20 cellular contexts compared by ENCODE assay signal in the genomic region with DNA sequence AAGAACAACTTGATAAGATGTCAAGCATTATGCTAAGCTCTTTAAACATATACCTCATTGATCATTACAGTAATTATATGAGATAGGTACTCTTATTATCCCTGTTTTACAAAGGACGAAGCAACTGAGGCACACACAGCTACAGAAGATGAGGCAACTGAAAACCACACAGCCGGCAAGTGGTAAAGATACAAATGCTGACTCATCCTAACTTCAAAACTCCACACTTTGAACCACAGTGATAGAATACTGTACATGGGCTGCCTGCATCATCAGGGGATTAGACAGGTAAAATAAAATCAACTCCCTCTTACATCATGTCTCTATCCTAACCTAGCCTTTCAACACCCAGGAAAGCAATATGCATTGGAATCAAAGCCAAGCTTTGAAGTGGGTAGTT. TPM values are rescaled to one million over a fixed set of nuclear protein-coding genes. Genes with fewer than 3 reads are reported as not detected.
A peak's percentile ranks its signal among the peaks of the same experiment; 100 is the strongest.
DNase-seq lines count a peak whose midpoint lies in the region; ATAC-seq, FAIRE-seq and TF ChIP-seq lines count a peak whose summit lies in the region.
"Had no signal": no experiment of that assay in that cellular context is flagged by ENCODE, and none has a peak within 500 bp of the region (broad histone marks: within the 10 kb centered on the region; RNA-seq: fewer than 3 reads in every experiment).

No MANE protein-coding gene starts in this region.

- no TSS peak for BruUV-seq in HepG2 (replicated peaks; lab: Mats Ljungman, UMichigan)

- POLR2A ChIA-PET in HepG2 (lab: Yijun Ruan, JAX): no interaction called here

- H2AFZ ChIP-seq in HepG2 (ENCODE audit: low read length): no peak overlapping the region

- no peaks in the 10 kb centered on the region for H3K4me1 Mint-ChIP-seq in activated T-helper 17 cell treated with anti-CD3 and anti-CD28 coated beads, Interleukin-2, amount 50 U/mL, for 72 hours
- H3K4me1 Mint-ChIP-seq in natural killer cell treated with Interleukin-12 subunit alpha and Interleukin-12 subunit beta and Interleukin-15 and Interleukin-18, amount 100 ng/mL, for 72 hours (ENCODE audit: low read depth in 2 of 2): no peaks in the 10 kb centered on the region
- H3K4me1 Mint-ChIP-seq: CD4-positive, CD25-positive, alpha-beta regulatory T cell; CD8-positive, alpha-beta memory T cell had no signal

- H3K36me3 ChIP-seq in HepG2 (replicated peaks in 1 of 2; ENCODE audit: control insufficient read depth in 1 of 2, insufficient read depth in 2 of 2, low read length in 2 of 2) (no peaks in the 10 kb centered on the region), right lobe of liver (no peaks in the 10 kb centered on the region)
- H3K36me3 ChIP-seq: BE2C had no signal

- H3K4me3 ChIP-seq in HepG2 (replicated peaks in 1 of 3; ENCODE audit: insufficient read depth in 1 of 3, low read depth in 2 of 3, low read length in 3 of 3) (no peak overlapping the region), right lobe of liver (no peak overlapping the region), NB4 (ENCODE audit: low read depth, low read length) (no peak overlapping the region)

- H3K36me3 Mint-ChIP-seq in activated T-helper 17 cell treated with anti-CD3 and anti-CD28 coated beads, Interleukin-2, amount 50 U/mL, for 72 hours (ENCODE audit: low read depth): no peaks in the 10 kb centered on the region
- no peaks in the 10 kb centered on the region for H3K36me3 Mint-ChIP-seq in natural killer cell treated with Interleukin-12 subunit alpha and Interleukin-12 subunit beta and Interleukin-15 and Interleukin-18, amount 100 ng/mL, for 72 hours
- H3K36me3 Mint-ChIP-seq: CD4-positive, CD25-positive, alpha-beta regulatory T cell; CD8-positive, alpha-beta memory T cell had no signal

- no peaks in the 10 kb centered on the region for H3K79me2 ChIP-seq in HepG2 (ENCODE audit: insufficient read depth, low read length)

- no peaks in the 10 kb centered on the region for H4K20me1 ChIP-seq in HepG2 (ENCODE audit: insufficient read depth, low read length)

- DNase-seq in HepG2 (ENCODE audit: low spot score): no peak
- no peak for DNase-seq in right lobe of liver
- peak; percentile 2 for DNase-seq in NB4 (ENCODE audit: low read depth)
- DNase-seq in iris pigment epithelial cell (ENCODE audit: low read depth): peak; percentile 16
- no peak for DNase-seq in nucleus accumbens (lab: John Stamatoyannopoulos, UW)
- DNase-seq in natural killer cell treated with Interleukin-12 subunit alpha and Interleukin-12 subunit beta and Interleukin-15 and Interleukin-18, amount 100 ng/mL, for 72 hours (ENCODE audit: low spot score): no peak
- DNase-seq: ACHN; BE2C; C1 segment of cervical spinal cord; CD4-positive, CD25-positive, alpha-beta regulatory T cell; CD8-positive, alpha-beta memory T cell; COR-L47; H9 had no signal

- no peak for TF ChIP-seq RAD21 in HepG2 (CRISPR knock-in tag; IDR thresholded peaks at IDR 0.05)

- TF ChIP-seq POLR2A in HepG2 (IDR thresholded peaks at IDR 0.05; ENCODE audit: insufficient read depth in 1 of 2, low read depth in 2 of 2, low read length in 2 of 2) (no peak), right lobe of liver (IDR thresholded peaks at IDR 0.05) (no peak), NB4 (IDR thresholded peaks at IDR 0.05; ENCODE audit: extremely low read depth, insufficient read length) (no peak)

- H3K4me2 ChIP-seq in HepG2 (ENCODE audit: low read depth, low read length): no peak overlapping the region

- CTCF ChIA-PET in HepG2 (lab: Yijun Ruan, JAX; ENCODE audit: low intra/inter-chr PET ratio, low total read pairs): no interaction called here

- no peak overlapping the region for H3K27ac Mint-ChIP-seq in activated T-helper 17 cell treated with anti-CD3 and anti-CD28 coated beads, Interleukin-2, amount 50 U/mL, for 72 hours
- H3K27ac Mint-ChIP-seq in natural killer cell treated with Interleukin-12 subunit alpha and Interleukin-12 subunit beta and Interleukin-15 and Interleukin-18, amount 100 ng/mL, for 72 hours: no peak overlapping the region
- H3K27ac Mint-ChIP-seq: CD4-positive, CD25-positive, alpha-beta regulatory T cell; CD8-positive, alpha-beta memory T cell; H9 had no signal

- in situ Hi-C loops in HepG2 (cut with HindIII; ENCODE audit: extremely low pct_ligation_motif_present, low pct_unique_long_range_greater_than_20kb): no loop called here

- WGBS in HepG2 (ENCODE audit: low lambda C conversion rate): 0% methylated on average over 2 of the region's 2 CpGs
- 60% methylated on average over 2 of the region's 2 CpGs for WGBS in right lobe of liver (ENCODE audit: insufficient coverage, low coverage, low lambda C conversion rate, missing lambda C conversion rate)

- H3K27me3 ChIP-seq in HepG2 (ENCODE audit: control insufficient read depth in 1 of 2, insufficient read depth in 2 of 2, low read length in 2 of 2): no peaks in the 10 kb centered on the region
- no peaks in the 10 kb centered on the region for H3K27me3 ChIP-seq in right lobe of liver
- H3K27me3 ChIP-seq: BE2C had no signal

- H3K27ac ChIP-seq in HepG2 (ENCODE audit: extremely low read length, insufficient read depth, low read length) (no peak overlapping the region), right lobe of liver (no peak overlapping the region)

- H3K9me3 Mint-ChIP-seq in activated T-helper 17 cell treated with anti-CD3 and anti-CD28 coated beads, Interleukin-2, amount 50 U/mL, for 72 hours: no peaks in the 10 kb centered on the region
- no peaks in the 10 kb centered on the region for H3K9me3 Mint-ChIP-seq in natural killer cell treated with Interleukin-12 subunit alpha and Interleukin-12 subunit beta and Interleukin-15 and Interleukin-18, amount 100 ng/mL, for 72 hours
- H3K9me3 Mint-ChIP-seq: CD4-positive, CD25-positive, alpha-beta regulatory T cell; CD8-positive, alpha-beta memory T cell; H9 had no signal

- H3K9ac ChIP-seq in HepG2 (ENCODE audit: insufficient read depth, low read depth, low read length): no peak overlapping the region

- TF ChIP-seq CTCF in HepG2 (CRISPR knock-in tag; IDR thresholded peaks at IDR 0.05) (no peak), right lobe of liver (IDR thresholded peaks at IDR 0.05) (no peak), NB4 (IDR thresholded peaks at IDR 0.05; ENCODE audit: low read depth, low read length) (no peak)

- TF ChIP-seq EP300 in HepG2 (IDR thresholded peaks at IDR 0.05; ENCODE audit: low read depth in 2 of 2, low read length in 2 of 2): no peak
- TF ChIP-seq EP300 in HepG2 (CRISPR knock-in tag; IDR thresholded peaks at IDR 0.05; ENCODE audit: borderline replicate concordance): no peak

- H3K9me3 ChIP-seq in HepG2 (ENCODE audit: low read length): no peaks in the 10 kb centered on the region
- no peaks in the 10 kb centered on the region for H3K9me3 ChIP-seq in right lobe of liver
- H3K9me3 ChIP-seq: BE2C had no signal

- H3K4me1 ChIP-seq in HepG2 (ENCODE audit: insufficient read depth, low read length) (no peaks in the 10 kb centered on the region), right lobe of liver (no peaks in the 10 kb centered on the region)
- H3K4me1 ChIP-seq: BE2C had no signal

- H3K4me3 Mint-ChIP-seq in activated T-helper 17 cell treated with anti-CD3 and anti-CD28 coated beads, Interleukin-2, amount 50 U/mL, for 72 hours: no peak overlapping the region
- no peak overlapping the region for H3K4me3 Mint-ChIP-seq in natural killer cell treated with Interleukin-12 subunit alpha and Interleukin-12 subunit beta and Interleukin-15 and Interleukin-18, amount 100 ng/mL, for 72 hours
- H3K4me3 Mint-ChIP-seq: CD4-positive, CD25-positive, alpha-beta regulatory T cell; CD8-positive, alpha-beta memory T cell; H9 had no signal

- ATAC-seq in HepG2: no peak
- no peak for ATAC-seq in right lobe of liver
- peak; percentile 18 for ATAC-seq in activated T-helper 17 cell treated with anti-CD3 and anti-CD28 coated beads, Interleukin-2, amount 50 U/mL, for 72 hours (replicated peaks)
- no peak for ATAC-seq in HG02798 (IDR thresholded peaks at IDR 0.05; ENCODE audit: poor library complexity, unreplicated experiment)
- no peak for ATAC-seq in natural killer cell treated with Interleukin-12 subunit alpha and Interleukin-12 subunit beta and Interleukin-15 and Interleukin-18, amount 100 ng/mL, for 72 hours

- no peaks in the 10 kb centered on the region for H3K27me3 Mint-ChIP-seq in activated T-helper 17 cell treated with anti-CD3 and anti-CD28 coated beads, Interleukin-2, amount 50 U/mL, for 72 hours
- H3K27me3 Mint-ChIP-seq in natural killer cell treated with Interleukin-12 subunit alpha and Interleukin-12 subunit beta and Interleukin-15 and Interleukin-18, amount 100 ng/mL, for 72 hours: peaks cover 7 to 15% of the 10 kb centered on the region in 2 donors
- H3K27me3 Mint-ChIP-seq: CD8-positive, alpha-beta memory T cell had no signal

- FAIRE-seq in HepG2 (lab: Jason Lieb, UNC): no peak
- FAIRE-seq: G401.6, GM12891, H1 had no signal

- intact Hi-C loops in HepG2 (cut with micrococcal nuclease; ENCODE audit: unreplicated experiment): no loop called here
- intact Hi-C loops in right lobe of liver (cut with DNase I): no loop called here

RNA-seq across cellular contexts. Expression of a gene that starts 47.8 kb away (rescaled TPM):
- not detected in 2 replicates for total RNA-seq in HepG2 (2016; rRNA removed; fragmentation: Illumina TruSeq; extraction: Trizol)
- total RNA-seq in HepG2 (2016; cell fraction: cytosol; rRNA removed; fragmentation: Illumina TruSeq; extraction: Trizol; ENCODE audit: low read depth): not detected in 2 replicates
- total RNA-seq in HepG2 (2016; cell fraction: insoluble cytoplasmic fraction; rRNA removed; fragmentation: Illumina TruSeq; extraction: Trizol): not detected in 2 replicates
- not detected in 2 replicates for total RNA-seq in HepG2 (2016; cell fraction: membrane; rRNA removed; fragmentation: Illumina TruSeq; extraction: Trizol)
- total RNA-seq in HepG2 (2016; cell fraction: nucleus; rRNA removed; fragmentation: Illumina TruSeq; extraction: Trizol): not detected in 2 replicates
- polyA plus RNA-seq in HepG2 (2011; rRNA removed): not detected in 2 replicates
- not detected in 2 replicates for polyA plus RNA-seq in HepG2 (2011; cell fraction: cytosol; rRNA removed)
- polyA plus RNA-seq in HepG2 (2011; cell fraction: nucleus; rRNA removed): not detected in 2 replicates
- not detected in 2 replicates for polyA plus RNA-seq in HepG2 (2012)
- not detected in 2 replicates for polyA plus RNA-seq in HepG2 (2016; cell fraction: cytosol; fragmentation: Illumina TruSeq; extraction: Trizol; ENCODE audit: low read depth)
- polyA plus RNA-seq in HepG2 (2016; cell fraction: insoluble cytoplasmic fraction; fragmentation: Illumina TruSeq; extraction: Trizol; ENCODE audit: low read depth): not detected in 2 replicates
- not detected in 2 replicates for polyA plus RNA-seq in HepG2 (2016; cell fraction: membrane; fragmentation: Illumina TruSeq; extraction: Trizol; ENCODE audit: low read depth)
- not detected in 2 replicates for polyA plus RNA-seq in HepG2 (2016; cell fraction: nucleus; fragmentation: Illumina TruSeq; extraction: Trizol; ENCODE audit: insufficient read depth, low read depth)
- polyA minus RNA-seq in HepG2 (2011; rRNA and poly(A)+ RNA removed; ENCODE audit: low replicate concordance): not detected in 2 replicates
- polyA minus RNA-seq in HepG2 (2011; cell fraction: cytosol; rRNA and poly(A)+ RNA removed): not detected in 2 replicates
- polyA minus RNA-seq in HepG2 (2011; cell fraction: nucleus; rRNA and poly(A)+ RNA removed): not detected in 2 replicates
- total RNA-seq in right lobe of liver: not detected
- total RNA-seq in activated T-helper 17 cell treated with anti-CD3 and anti-CD28 coated beads, Interleukin-2, amount 50 U/mL, for 72 hours: under 1 TPM in 1 of 2 donors, not detected in 1; 0.45 TPM
- total RNA-seq in natural killer cell treated with Interleukin-12 subunit alpha and Interleukin-12 subunit beta and Interleukin-15 and Interleukin-18, amount 100 ng/mL, for 72 hours: not detected
- total RNA-seq: A172, HT-29 had no signal

Comparison
In these comparisons a context has a peak if more than half of its experiments do, and no peak if none do; other contexts are left out.
1. DNase-seq: peak in NB4 (single experiment) and iris pigment epithelial cell (single experiment); none in HepG2 (single experiment), right lobe of liver (0 of 3), nucleus accumbens (0 of 56) and natural killer cell treated with Interleukin-12 subunit alpha and Interleukin-12 subunit beta and Interleukin-15 and Interleukin-18, amount 100 ng/mL, for 72 hours (single experiment).